In genomic region chr3:71269896-71270295, GRCh38 we compare ENCODE assay signal across 17 cellular contexts.
DNase-seq lines count a peak whose midpoint lies in the region; ATAC-seq and TF ChIP-seq lines count a peak whose summit lies in the region.
"Had no signal": no experiment of that assay in that cellular context is flagged by ENCODE, and none has a peak within 500 bp of the region (broad histone marks: within the 10 kb centered on the region; RNA-seq: fewer than 3 reads in every experiment).

No MANE protein-coding gene starts in this region.

- H3K27ac Mint-ChIP-seq in CD4-positive, alpha-beta T cell = peak overlapping the region; percentile 76
- peak overlapping the region; percentile 22 to 81 (median 61) for H3K27ac Mint-ChIP-seq in immature natural killer cell

- CTCF ChIA-PET in CD4-positive, alpha-beta T cell (lab: Charles Lee) = no interaction called here

- H3K9ac ChIP-seq in rectal smooth muscle tissue (ENCODE audit: low read length) = no peak overlapping the region

- H3K4me1 ChIP-seq in rectal smooth muscle tissue (ENCODE audit: control insufficient read depth, insufficient read depth, low read length) = peaks cover 3% of the 10 kb centered on the region
- H3K4me1 ChIP-seq: esophagus squamous epithelium had no signal

- no peaks in the 10 kb centered on the region for H3K27me3 Mint-ChIP-seq in CD4-positive, alpha-beta T cell
- H3K27me3 Mint-ChIP-seq in immature natural killer cell (ENCODE audit: low read depth in 3 of 3) = peaks cover 0 to 2% (median 0%) of the 10 kb centered on the region in 3 donors

- intact Hi-C loops in CD4-positive, alpha-beta T cell (cut with DNase I, micrococcal nuclease) = no loop called here

- peak in 2 of 10 experiments; percentile 8 to 19 for DNase-seq in CD4-positive, alpha-beta T cell
- DNase-seq in immature natural killer cell = peak; percentile 15 to 25 (median 17)
- no peak for DNase-seq in RPMI8226
- no peak for DNase-seq in LoVo (ENCODE audit: low spot score)
- DNase-seq in substantia nigra (lab: John Stamatoyannopoulos, UW) = no peak
- DNase-seq: amygdala, caudate nucleus, COR-L47, esophagus squamous epithelium, head of caudate nucleus, IMR-90, islet precursor cell, NCI-H187 treated with DMSO at 0.1 percent for 48 hours had no signal

- H3K4me3 ChIP-seq in rectal smooth muscle tissue (ENCODE audit: low read length) = no peak overlapping the region
- H3K4me3 ChIP-seq: esophagus squamous epithelium, lung, right atrium auricular region had no signal

- H3K4me3 Mint-ChIP-seq in CD4-positive, alpha-beta T cell = peak overlapping the region; percentile 32
- peak overlapping the region; percentile 10 to 64 (median 39) for H3K4me3 Mint-ChIP-seq in immature natural killer cell

- H3K27ac ChIP-seq in CD4-positive, alpha-beta T cell (ENCODE audit: low read depth, low read length) = no peak overlapping the region
- peak overlapping the region; percentile 79 for H3K27ac ChIP-seq in VCaP
- peak overlapping the region; percentile 33 for H3K27ac ChIP-seq in rectal smooth muscle tissue (ENCODE audit: low read depth, low read length)
- no peak overlapping the region for H3K27ac ChIP-seq in substantia nigra (ENCODE audit: low read depth, low read length, poor library complexity, severe bottlenecking)
- H3K27ac ChIP-seq: right atrium auricular region had no signal

- H3K36me3 Mint-ChIP-seq in CD4-positive, alpha-beta T cell (ENCODE audit: low read depth) = peaks cover 58% of the 10 kb centered on the region
- H3K36me3 Mint-ChIP-seq in immature natural killer cell = peaks cover 0 to 9% (median 9%) of the 10 kb centered on the region in 3 donors

- no peaks in the 10 kb centered on the region for H3K36me3 ChIP-seq in rectal smooth muscle tissue (ENCODE audit: control insufficient read depth, insufficient read depth, low read length)
- H3K36me3 ChIP-seq: esophagus squamous epithelium, right atrium auricular region had no signal

- peaks cover 91% of the 10 kb centered on the region for H3K4me1 Mint-ChIP-seq in CD4-positive, alpha-beta T cell (ENCODE audit: low read depth)
- H3K4me1 Mint-ChIP-seq in immature natural killer cell = peaks cover 26 to 27% of the 10 kb centered on the region in 2 donors

- POLR2A ChIA-PET in CD4-positive, alpha-beta T cell (lab: Charles Lee) = interaction anchor here (0.7 to 1.4 kb wide), 3 partner anchors 9 to 28 kb away, joined by 3 to 5 read pairs (median 3); no protein-coding TSS in a partner anchor

- no peaks in the 10 kb centered on the region for H3K27me3 ChIP-seq in CD4-positive, alpha-beta T cell (ENCODE audit: control insufficient read depth, insufficient read depth, low read length)
- no peaks in the 10 kb centered on the region for H3K27me3 ChIP-seq in rectal smooth muscle tissue (ENCODE audit: control insufficient read depth, insufficient read depth, low read length)
- H3K27me3 ChIP-seq: esophagus squamous epithelium, right atrium auricular region had no signal

- no peaks in the 10 kb centered on the region for H3K9me3 Mint-ChIP-seq in CD4-positive, alpha-beta T cell
- H3K9me3 Mint-ChIP-seq in immature natural killer cell = no peaks in the 10 kb centered on the region

- H3K9me3 ChIP-seq in CD4-positive, alpha-beta T cell (ENCODE audit: control insufficient read depth, low read length) = no peaks in the 10 kb centered on the region
- H3K9me3 ChIP-seq: esophagus squamous epithelium, right atrium auricular region had no signal

- ATAC-seq in CD4-positive, alpha-beta T cell (ENCODE audit: poor library complexity) = peak; percentile 82

- TF ChIP-seq CTCF in CD4-positive, alpha-beta T cell (IDR thresholded peaks at IDR 0.05) = no peak
- TF ChIP-seq CTCF in VCaP (conservative IDR thresholded peaks at IDR 0.05) = no peak

Comparison
In these comparisons a context has a peak if more than half of its experiments do, and no peak if none do; other contexts are left out.
1. DNase-seq: peak in immature natural killer cell (3 of 3); none in RPMI8226 (single experiment), LoVo (single experiment) and substantia nigra (0 of 49).
2. H3K27ac ChIP-seq: peak in VCaP (single experiment) and rectal smooth muscle tissue (single experiment); none in CD4-positive, alpha-beta T cell (single experiment) and substantia nigra (single experiment).